Comparison of ENCODE assay signal across 1 cellular context in the genomic region with DNA sequence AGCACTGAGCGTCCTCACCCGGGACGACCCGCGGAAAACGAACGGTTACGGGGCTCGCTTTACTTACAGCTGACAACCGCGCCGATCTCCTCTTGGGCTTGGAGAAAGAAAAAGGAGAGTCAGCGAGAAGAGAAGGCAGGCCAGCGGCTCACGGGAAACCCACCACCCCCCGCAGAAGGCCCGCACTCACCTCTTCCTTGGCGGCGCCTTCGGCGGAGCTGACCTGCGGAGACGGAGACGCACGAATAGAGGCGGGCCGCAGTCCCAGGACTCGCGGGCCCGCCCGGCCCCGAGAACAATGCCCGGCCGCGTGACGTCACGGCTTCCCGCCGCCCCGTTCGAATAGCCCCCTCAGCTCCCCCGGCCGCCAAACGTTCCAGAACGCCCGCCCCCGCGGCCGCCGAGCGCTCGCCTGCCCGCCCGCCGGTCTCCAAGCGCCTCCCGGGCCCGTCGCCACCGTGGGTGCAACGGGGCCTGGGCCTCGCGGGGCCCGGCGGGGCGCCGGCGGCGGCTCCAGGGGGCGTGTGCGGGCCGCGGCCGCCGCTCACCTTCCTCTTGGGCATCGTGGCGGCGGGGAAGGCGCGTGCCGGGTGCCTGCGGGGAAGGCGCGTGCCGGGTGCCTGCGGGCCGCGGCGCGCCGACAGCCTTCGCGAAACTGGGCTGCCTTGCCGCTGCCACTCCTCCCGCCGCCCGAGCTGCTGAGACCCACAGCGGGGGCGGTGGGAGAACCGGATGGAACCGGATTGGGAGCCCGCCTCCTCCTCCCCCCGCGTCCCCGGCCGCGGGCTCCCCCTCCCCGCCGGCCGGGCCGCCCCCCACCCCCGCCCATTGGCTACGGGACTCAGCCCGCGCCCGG.
TF ChIP-seq lines count a peak whose summit lies in the region.

A gene with protein sequence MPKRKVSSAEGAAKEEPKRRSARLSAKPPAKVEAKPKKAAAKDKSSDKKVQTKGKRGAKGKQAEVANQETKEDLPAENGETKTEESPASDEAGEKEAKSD (minus strand): TSS at position 734 of the 856 bp plus-strand sequence. CDS start 171 bp downstream, at position 563.

TF ChIP-seq in K562, 482 proteins besides CTCF, POLR2A, EP300 and RAD21 (continued from another document and continues in another):
- TF ChIP-seq, protein P1, sequence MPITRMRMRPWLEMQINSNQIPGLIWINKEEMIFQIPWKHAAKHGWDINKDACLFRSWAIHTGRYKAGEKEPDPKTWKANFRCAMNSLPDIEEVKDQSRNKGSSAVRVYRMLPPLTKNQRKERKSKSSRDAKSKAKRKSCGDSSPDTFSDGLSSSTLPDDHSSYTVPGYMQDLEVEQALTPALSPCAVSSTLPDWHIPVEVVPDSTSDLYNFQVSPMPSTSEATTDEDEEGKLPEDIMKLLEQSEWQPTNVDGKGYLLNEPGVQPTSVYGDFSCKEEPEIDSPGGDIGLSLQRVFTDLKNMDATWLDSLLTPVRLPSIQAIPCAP (CRISPR knock-in tag; IDR thresholded peaks at IDR 0.05; ENCODE audit: borderline replicate concordance) = no peak
- TF ChIP-seq, protein P2, sequence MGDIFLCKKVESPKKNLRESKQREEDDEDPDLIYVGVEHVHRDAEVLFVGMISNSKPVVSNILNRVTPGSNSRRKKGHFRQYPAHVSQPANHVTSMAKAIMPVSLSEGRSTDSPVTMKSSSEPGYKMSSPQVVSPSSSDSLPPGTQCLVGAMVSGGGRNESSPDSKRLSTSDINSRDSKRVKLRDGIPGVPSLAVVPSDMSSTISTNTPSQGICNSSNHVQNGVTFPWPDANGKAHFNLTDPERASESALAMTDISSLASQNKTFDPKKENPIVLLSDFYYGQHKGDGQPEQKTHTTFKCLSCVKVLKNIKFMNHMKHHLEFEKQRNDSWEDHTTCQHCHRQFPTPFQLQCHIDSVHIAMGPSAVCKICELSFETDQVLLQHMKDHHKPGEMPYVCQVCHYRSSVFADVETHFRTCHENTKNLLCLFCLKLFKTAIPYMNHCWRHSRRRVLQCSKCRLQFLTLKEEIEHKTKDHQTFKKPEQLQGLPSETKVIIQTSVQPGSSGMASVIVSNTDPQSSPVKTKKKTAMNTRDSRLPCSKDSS (IDR thresholded peaks at IDR 0.05; ENCODE audit: low read depth, partially characterized antibody) = no peak
- TF ChIP-seq ZEB2 (IDR thresholded peaks at IDR 0.05) (no peak), PTTG1 (tag; IDR thresholded peaks at IDR 0.05; ENCODE audit: low read depth) (no peak), SOX6 (IDR thresholded peaks at IDR 0.05) (no peak), TEAD1 (CRISPR knock-in tag; IDR thresholded peaks at IDR 0.05) (no peak), GABPB2 (CRISPR knock-in tag; conservative IDR thresholded peaks at IDR 0.05) (no peak), SIN3A (IDR thresholded peaks at IDR 0.05; ENCODE audit: borderline replicate concordance in 2 of 2, control insufficient read depth in 1 of 2, low read depth in 2 of 2, low read length in 2 of 2) (peak in 1 of 2 experiments; percentile 76; a peak in 2 of 4 replicates), LEF1 (IDR thresholded peaks at IDR 0.05) (no peak), BCL6 (CRISPR knock-in tag; IDR thresholded peaks at IDR 0.05) (no peak), ZNF24 (IDR thresholded peaks at IDR 0.05) (peak; percentile 48; the same call in 1 of the 2 replicates), PTBP1 (IDR thresholded peaks at IDR 0.05; ENCODE audit: low read depth, low read length) (no peak), NUFIP1 (IDR thresholded peaks at IDR 0.05; ENCODE audit: partially characterized antibody) (no peak), DDX20 (tag; IDR thresholded peaks at IDR 0.05; ENCODE audit: low read depth) (no peak), FIP1L1 (IDR thresholded peaks at IDR 0.05; ENCODE audit: low read depth, low read length, poor library complexity, severe bottlenecking) (no peak), HMG20A (CRISPR knock-in tag; conservative IDR thresholded peaks at IDR 0.05) (no peak), RBFOX2 (IDR thresholded peaks at IDR 0.05; ENCODE audit: low read depth, low read length) (peak; percentile 86), TOE1 (IDR thresholded peaks at IDR 0.05; ENCODE audit: borderline replicate concordance) (peak; percentile 64; the same call in 1 of the 2 replicates), TOE1 (CRISPR knock-in tag; IDR thresholded peaks at IDR 0.05; ENCODE audit: borderline replicate concordance, low read depth) (no peak), HDAC1 (IDR thresholded peaks at IDR 0.05) (peak in 1 of 2 experiments; percentile 46; a peak in 1 of 4 replicates), WHSC1 (IDR thresholded peaks at IDR 0.05; ENCODE audit: low read length) (no peak), HNRNPUL1 (IDR thresholded peaks at IDR 0.05; ENCODE audit: low read length) (no peak), CBX2 (IDR thresholded peaks at IDR 0.05; ENCODE audit: insufficient read depth, low read length, poor library complexity, severe bottlenecking) (no peak), MYC (IDR thresholded peaks at IDR 0.05; ENCODE audit: low read depth, low read length) (peak; percentile 98), MYC (CRISPR knock-in tag; IDR thresholded peaks at IDR 0.05; ENCODE audit: borderline replicate concordance, low read depth) (no peak), NELFE (IDR thresholded peaks at IDR 0.05; ENCODE audit: insufficient read depth, insufficient read length) (no peak), RBM25 (IDR thresholded peaks at IDR 0.05; ENCODE audit: low read depth, low read length, severe bottlenecking) (peak; percentile 20), POLR2G (IDR thresholded peaks at IDR 0.05; ENCODE audit: low read depth, low read length) (peak; percentile 87), KLF10 (CRISPR knock-in tag; IDR thresholded peaks at IDR 0.05) (no peak), FUS (optimal IDR thresholded peaks at IDR 0.05; ENCODE audit: low read depth, low read length) (no peak), KDM5B (IDR thresholded peaks at IDR 0.05; ENCODE audit: insufficient replicate concordance, low read depth, low read length) (peak; percentile 34)
- TF ChIP-seq, protein P3, sequence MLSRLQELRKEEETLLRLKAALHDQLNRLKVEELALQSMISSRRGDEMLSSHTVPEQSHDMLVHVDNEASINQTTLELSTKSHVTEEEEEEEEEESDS (CRISPR knock-in tag; IDR thresholded peaks at IDR 0.05) = no peak
- TF ChIP-seq, protein P4, sequence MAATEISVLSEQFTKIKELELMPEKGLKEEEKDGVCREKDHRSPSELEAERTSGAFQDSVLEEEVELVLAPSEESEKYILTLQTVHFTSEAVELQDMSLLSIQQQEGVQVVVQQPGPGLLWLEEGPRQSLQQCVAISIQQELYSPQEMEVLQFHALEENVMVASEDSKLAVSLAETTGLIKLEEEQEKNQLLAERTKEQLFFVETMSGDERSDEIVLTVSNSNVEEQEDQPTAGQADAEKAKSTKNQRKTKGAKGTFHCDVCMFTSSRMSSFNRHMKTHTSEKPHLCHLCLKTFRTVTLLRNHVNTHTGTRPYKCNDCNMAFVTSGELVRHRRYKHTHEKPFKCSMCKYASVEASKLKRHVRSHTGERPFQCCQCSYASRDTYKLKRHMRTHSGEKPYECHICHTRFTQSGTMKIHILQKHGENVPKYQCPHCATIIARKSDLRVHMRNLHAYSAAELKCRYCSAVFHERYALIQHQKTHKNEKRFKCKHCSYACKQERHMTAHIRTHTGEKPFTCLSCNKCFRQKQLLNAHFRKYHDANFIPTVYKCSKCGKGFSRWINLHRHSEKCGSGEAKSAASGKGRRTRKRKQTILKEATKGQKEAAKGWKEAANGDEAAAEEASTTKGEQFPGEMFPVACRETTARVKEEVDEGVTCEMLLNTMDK (IDR thresholded peaks at IDR 0.05; ENCODE audit: borderline replicate concordance, insufficient read depth, low read depth, low read length, poor library complexity, severe bottlenecking) = no peak
- TF ChIP-seq, protein P5, sequence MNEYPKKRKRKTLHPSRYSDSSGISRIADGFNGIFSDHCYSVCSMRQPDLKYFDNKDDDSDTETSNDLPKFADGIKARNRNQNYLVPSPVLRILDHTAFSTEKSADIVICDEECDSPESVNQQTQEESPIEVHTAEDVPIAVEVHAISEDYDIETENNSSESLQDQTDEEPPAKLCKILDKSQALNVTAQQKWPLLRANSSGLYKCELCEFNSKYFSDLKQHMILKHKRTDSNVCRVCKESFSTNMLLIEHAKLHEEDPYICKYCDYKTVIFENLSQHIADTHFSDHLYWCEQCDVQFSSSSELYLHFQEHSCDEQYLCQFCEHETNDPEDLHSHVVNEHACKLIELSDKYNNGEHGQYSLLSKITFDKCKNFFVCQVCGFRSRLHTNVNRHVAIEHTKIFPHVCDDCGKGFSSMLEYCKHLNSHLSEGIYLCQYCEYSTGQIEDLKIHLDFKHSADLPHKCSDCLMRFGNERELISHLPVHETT (CRISPR knock-in tag; conservative IDR thresholded peaks at IDR 0.05 in 1 of 2, IDR thresholded peaks at IDR 0.05 in 1 of 2) = peak in 1 of 2 experiments; percentile 96; a peak in 2 of 4 replicates
- TF ChIP-seq, protein P6, sequence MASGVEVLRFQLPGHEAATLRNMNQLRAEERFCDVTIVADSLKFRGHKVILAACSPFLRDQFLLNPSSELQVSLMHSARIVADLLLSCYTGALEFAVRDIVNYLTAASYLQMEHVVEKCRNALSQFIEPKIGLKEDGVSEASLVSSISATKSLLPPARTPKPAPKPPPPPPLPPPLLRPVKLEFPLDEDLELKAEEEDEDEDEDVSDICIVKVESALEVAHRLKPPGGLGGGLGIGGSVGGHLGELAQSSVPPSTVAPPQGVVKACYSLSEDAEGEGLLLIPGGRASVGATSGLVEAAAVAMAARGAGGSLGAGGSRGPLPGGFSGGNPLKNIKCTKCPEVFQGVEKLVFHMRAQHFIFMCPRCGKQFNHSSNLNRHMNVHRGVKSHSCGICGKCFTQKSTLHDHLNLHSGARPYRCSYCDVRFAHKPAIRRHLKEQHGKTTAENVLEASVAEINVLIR (CRISPR knock-in tag; IDR thresholded peaks at IDR 0.05) = peak; percentile 76; the same call in 1 of the 2 replicates
- TF ChIP-seq, protein P7, sequence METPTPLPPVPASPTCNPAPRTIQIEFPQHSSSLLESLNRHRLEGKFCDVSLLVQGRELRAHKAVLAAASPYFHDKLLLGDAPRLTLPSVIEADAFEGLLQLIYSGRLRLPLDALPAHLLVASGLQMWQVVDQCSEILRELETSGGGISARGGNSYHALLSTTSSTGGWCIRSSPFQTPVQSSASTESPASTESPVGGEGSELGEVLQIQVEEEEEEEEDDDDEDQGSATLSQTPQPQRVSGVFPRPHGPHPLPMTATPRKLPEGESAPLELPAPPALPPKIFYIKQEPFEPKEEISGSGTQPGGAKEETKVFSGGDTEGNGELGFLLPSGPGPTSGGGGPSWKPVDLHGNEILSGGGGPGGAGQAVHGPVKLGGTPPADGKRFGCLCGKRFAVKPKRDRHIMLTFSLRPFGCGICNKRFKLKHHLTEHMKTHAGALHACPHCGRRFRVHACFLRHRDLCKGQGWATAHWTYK (CRISPR knock-in tag; IDR thresholded peaks at IDR 0.05) = peak; percentile 91
- TF ChIP-seq, protein P8, sequence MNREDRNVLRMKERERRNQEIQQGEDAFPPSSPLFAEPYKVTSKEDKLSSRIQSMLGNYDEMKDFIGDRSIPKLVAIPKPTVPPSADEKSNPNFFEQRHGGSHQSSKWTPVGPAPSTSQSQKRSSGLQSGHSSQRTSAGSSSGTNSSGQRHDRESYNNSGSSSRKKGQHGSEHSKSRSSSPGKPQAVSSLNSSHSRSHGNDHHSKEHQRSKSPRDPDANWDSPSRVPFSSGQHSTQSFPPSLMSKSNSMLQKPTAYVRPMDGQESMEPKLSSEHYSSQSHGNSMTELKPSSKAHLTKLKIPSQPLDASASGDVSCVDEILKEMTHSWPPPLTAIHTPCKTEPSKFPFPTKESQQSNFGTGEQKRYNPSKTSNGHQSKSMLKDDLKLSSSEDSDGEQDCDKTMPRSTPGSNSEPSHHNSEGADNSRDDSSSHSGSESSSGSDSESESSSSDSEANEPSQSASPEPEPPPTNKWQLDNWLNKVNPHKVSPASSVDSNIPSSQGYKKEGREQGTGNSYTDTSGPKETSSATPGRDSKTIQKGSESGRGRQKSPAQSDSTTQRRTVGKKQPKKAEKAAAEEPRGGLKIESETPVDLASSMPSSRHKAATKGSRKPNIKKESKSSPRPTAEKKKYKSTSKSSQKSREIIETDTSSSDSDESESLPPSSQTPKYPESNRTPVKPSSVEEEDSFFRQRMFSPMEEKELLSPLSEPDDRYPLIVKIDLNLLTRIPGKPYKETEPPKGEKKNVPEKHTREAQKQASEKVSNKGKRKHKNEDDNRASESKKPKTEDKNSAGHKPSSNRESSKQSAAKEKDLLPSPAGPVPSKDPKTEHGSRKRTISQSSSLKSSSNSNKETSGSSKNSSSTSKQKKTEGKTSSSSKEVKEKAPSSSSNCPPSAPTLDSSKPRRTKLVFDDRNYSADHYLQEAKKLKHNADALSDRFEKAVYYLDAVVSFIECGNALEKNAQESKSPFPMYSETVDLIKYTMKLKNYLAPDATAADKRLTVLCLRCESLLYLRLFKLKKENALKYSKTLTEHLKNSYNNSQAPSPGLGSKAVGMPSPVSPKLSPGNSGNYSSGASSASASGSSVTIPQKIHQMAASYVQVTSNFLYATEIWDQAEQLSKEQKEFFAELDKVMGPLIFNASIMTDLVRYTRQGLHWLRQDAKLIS (CRISPR knock-in tag; IDR thresholded peaks at IDR 0.05) = 0 out of 2 replicates have a peak, but pooled peaks have one; percentile 3
- TF ChIP-seq, protein P9, sequence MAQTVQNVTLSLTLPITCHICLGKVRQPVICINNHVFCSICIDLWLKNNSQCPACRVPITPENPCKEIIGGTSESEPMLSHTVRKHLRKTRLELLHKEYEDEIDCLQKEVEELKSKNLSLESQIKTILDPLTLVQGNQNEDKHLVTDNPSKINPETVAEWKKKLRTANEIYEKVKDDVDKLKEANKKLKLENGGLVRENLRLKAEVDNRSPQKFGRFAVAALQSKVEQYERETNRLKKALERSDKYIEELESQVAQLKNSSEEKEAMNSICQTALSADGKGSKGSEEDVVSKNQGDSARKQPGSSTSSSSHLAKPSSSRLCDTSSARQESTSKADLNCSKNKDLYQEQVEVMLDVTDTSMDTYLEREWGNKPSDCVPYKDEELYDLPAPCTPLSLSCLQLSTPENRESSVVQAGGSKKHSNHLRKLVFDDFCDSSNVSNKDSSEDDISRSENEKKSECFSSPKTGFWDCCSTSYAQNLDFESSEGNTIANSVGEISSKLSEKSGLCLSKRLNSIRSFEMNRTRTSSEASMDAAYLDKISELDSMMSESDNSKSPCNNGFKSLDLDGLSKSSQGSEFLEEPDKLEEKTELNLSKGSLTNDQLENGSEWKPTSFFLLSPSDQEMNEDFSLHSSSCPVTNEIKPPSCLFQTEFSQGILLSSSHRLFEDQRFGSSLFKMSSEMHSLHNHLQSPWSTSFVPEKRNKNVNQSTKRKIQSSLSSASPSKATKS (CRISPR knock-in tag; IDR thresholded peaks at IDR 0.05) = no peak
